8 cellular contexts compared by ENCODE assay signal in genomic region chr11:47179655-47179991, GRCh38. TPM values are rescaled to one million over a fixed set of nuclear protein-coding genes. Genes with fewer than 3 reads are reported as not detected.
DNase-seq lines count a peak whose midpoint lies in the region; ATAC-seq and TF ChIP-seq lines count a peak whose summit lies in the region.

No MANE protein-coding gene starts in this region.

- TF ChIP-seq EP300 in ovary (IDR thresholded peaks at IDR 0.05), result no peak

- H3F3A ChIP-seq in neural progenitor cell (ENCODE audit: low read depth), result peaks cover 18% of the 10 kb centered on the region

- TF ChIP-seq CTCF in neural progenitor cell (IDR thresholded peaks at IDR 0.05) (peak; percentile 64), ovary (IDR thresholded peaks at IDR 0.05) (no peak)

- DNase-seq in NCI-H1436 (lab: John Stamatoyannopoulos, UW) (peak; percentile 36), NCI-H1436 treated with DMSO at 0.1 percent for 48 hours (lab: John Stamatoyannopoulos, UW) (no peak), SHP77 treated with DMSO at 0.1 percent for 48 hours (lab: John Stamatoyannopoulos, UW) (peak; percentile 18), neural progenitor cell (ENCODE audit: low spot score) (peak; percentile 79), sciatic nerve (ENCODE audit: low spot score) (no peak), ovary (no peak)
- peak; percentile 19 for DNase-seq in central memory CD4-positive, alpha-beta T cell

- H3K4me3 ChIP-seq in neural progenitor cell (no peak overlapping the region), ovary (no peak overlapping the region)

- peaks cover 5% of the 10 kb centered on the region for H3K27me3 Mint-ChIP-seq in neural progenitor cell (ENCODE audit: insufficient read depth, low read depth)

- peak overlapping the region; percentile 14 for H3K27ac Mint-ChIP-seq in neural progenitor cell

- ATAC-seq in HG03280 (IDR thresholded peaks at IDR 0.05; ENCODE audit: unreplicated experiment), result peak; percentile 23
- no peak for ATAC-seq in sciatic nerve

- peaks cover 14% of the 10 kb centered on the region for H4K20me1 ChIP-seq in neural progenitor cell (ENCODE audit: low read depth)

- no peak overlapping the region for H3K4me3 Mint-ChIP-seq in neural progenitor cell

- no peaks in the 10 kb centered on the region for H3K36me3 ChIP-seq in neural progenitor cell
- no peaks in the 10 kb centered on the region for H3K36me3 ChIP-seq in ovary

- H3K9me3 Mint-ChIP-seq in neural progenitor cell, result no peaks in the 10 kb centered on the region

- peaks cover 19% of the 10 kb centered on the region for H3K4me1 Mint-ChIP-seq in neural progenitor cell

- H3K9ac ChIP-seq in neural progenitor cell, result no peak overlapping the region

- peaks cover 11% of the 10 kb centered on the region for H3K4me1 ChIP-seq in neural progenitor cell
- H3K4me1 ChIP-seq in ovary (ENCODE audit: insufficient read depth), result peaks cover 13% of the 10 kb centered on the region

- intact Hi-C loops in sciatic nerve (cut with DNase I) (loop anchor here (10.0 kb wide), 1 partner anchor 175 kb away; the partner anchor contains the start of gene MYBPC3), ovary (cut with DNase I) (loop anchor here in 3 of 4 donors (5.0 to 10.0 kb wide), 3 partner anchors 88 to 178 kb away; partner anchors contain the start of gene MYBPC3 (in 1 of the 3))

- H3K9me3 ChIP-seq in neural progenitor cell (ENCODE audit: low read depth), result no peaks in the 10 kb centered on the region
- H3K9me3 ChIP-seq in ovary, result no peaks in the 10 kb centered on the region

- H2AFZ ChIP-seq in neural progenitor cell (replicated peaks), result no peak overlapping the region

- WGBS in ovary, 3 donors, result 92 to 97% (median 95%) methylated on average over 1 of the region's 1 CpG

- peaks cover 20% of the 10 kb centered on the region for H3K79me2 ChIP-seq in neural progenitor cell (ENCODE audit: low read depth)

- H3K36me3 Mint-ChIP-seq in neural progenitor cell, result no peaks in the 10 kb centered on the region

- no peak overlapping the region for H3K4me2 ChIP-seq in neural progenitor cell

- no peak for TF ChIP-seq POLR2A in ovary (IDR thresholded peaks at IDR 0.05)

- H3K27me3 ChIP-seq in neural progenitor cell (no peaks in the 10 kb centered on the region), ovary (no peaks in the 10 kb centered on the region)

- H3K27ac ChIP-seq in neural progenitor cell (no peak overlapping the region), ovary (no peak overlapping the region)

RNA-seq across cellular contexts. Expression of gene ARFGAP2, which starts 2.9 kb away (rescaled TPM):
- total RNA-seq in neural progenitor cell (ENCODE audit: low replicate concordance) (95.0 and 160 TPM in 2 replicates), sciatic nerve (94.2 TPM), ovary (10 to 100 TPM; 66.0 to 94.9 (median 75.2) TPM)
- polyA plus RNA-seq in ovary, result 10 to 100 TPM; 41.5 to 65.2 TPM

RNA-seq across cellular contexts. Expression of gene PACSIN3, which starts 6.6 kb away (rescaled TPM):
- 7.1 and 11.2 TPM in 2 replicates for total RNA-seq in neural progenitor cell (ENCODE audit: low replicate concordance)
- 66.0 TPM for total RNA-seq in sciatic nerve
- total RNA-seq in ovary, result 10 to 100 TPM; 26.1 to 69.8 (median 40.8) TPM
- 10 to 100 TPM in 1 of 2 donors, 1 to 10 TPM in 1; 2.9 to 25.7 TPM for polyA plus RNA-seq in ovary

RNA-seq across cellular contexts. Expression of gene DDB2, which starts 35.2 kb away (rescaled TPM):
- total RNA-seq in neural progenitor cell (ENCODE audit: low replicate concordance), result 61.4 and 76.9 TPM in 2 replicates
- 44.3 TPM for total RNA-seq in sciatic nerve
- total RNA-seq in ovary, result 10 to 100 TPM; 20.0 to 34.7 (median 25.8) TPM
- 10 to 100 TPM; 21.1 to 40.6 TPM for polyA plus RNA-seq in ovary

Comparison
In these comparisons a context has a peak if more than half of its experiments do, and no peak if none do; other contexts are left out.
1. DNase-seq: peak in NCI-H1436 (single experiment), SHP77 treated with DMSO at 0.1 percent for 48 hours (single experiment), central memory CD4-positive, alpha-beta T cell (single experiment) and neural progenitor cell (single experiment); none in NCI-H1436 treated with DMSO at 0.1 percent for 48 hours (single experiment), sciatic nerve (single experiment) and ovary (0 of 5).